ENCODE assay signal across 8 cellular contexts in genomic region chr19:47275866-47276461, GRCh38. TPM values are rescaled to one million over a fixed set of nuclear protein-coding genes. Genes with fewer than 3 reads are reported as not detected.
DNase-seq lines count a peak whose midpoint lies in the region; ATAC-seq and TF ChIP-seq lines count a peak whose summit lies in the region.

No MANE protein-coding gene starts in this region.

- peaks cover 3% of the 10 kb centered on the region; the same call in 1 of the 2 replicates for H3K36me3 ChIP-seq in DND-41 (ENCODE audit: insufficient read depth, low read length)
- peaks cover 5% of the 10 kb centered on the region for H3K36me3 ChIP-seq in rectal smooth muscle tissue (ENCODE audit: control insufficient read depth, insufficient read depth, low read length)

- H3K4me2 ChIP-seq in DND-41 (ENCODE audit: insufficient read depth, low read length), result peak overlapping the region; percentile 73; the same call in 1 of the 2 replicates

- TF ChIP-seq CTCF in DND-41 (IDR thresholded peaks at IDR 0.05; ENCODE audit: borderline replicate concordance, extremely low read depth, low read length, poor library complexity, severe bottlenecking), result no peak

- H2AFZ ChIP-seq in DND-41 (ENCODE audit: low read depth, low read length), result no peak overlapping the region

- ATAC-seq in DND-41 (ENCODE audit: insufficient read depth, low read depth) (no peak), HG03460 (IDR thresholded peaks at IDR 0.05; ENCODE audit: unreplicated experiment) (no peak), HG03520 (IDR thresholded peaks at IDR 0.05; ENCODE audit: unreplicated experiment) (no peak)

- H3K27me3 ChIP-seq in DND-41 (ENCODE audit: insufficient read depth, low read length, poor library complexity), result no peaks in the 10 kb centered on the region
- no peaks in the 10 kb centered on the region for H3K27me3 ChIP-seq in rectal smooth muscle tissue (ENCODE audit: control insufficient read depth, insufficient read depth, low read length)

- peaks cover 25% of the 10 kb centered on the region for H3K4me1 ChIP-seq in DND-41 (ENCODE audit: insufficient read depth, low read length)
- H3K4me1 ChIP-seq in rectal smooth muscle tissue (ENCODE audit: control insufficient read depth, insufficient read depth, low read length), result peaks cover 12% of the 10 kb centered on the region

- no peak overlapping the region for H3K4me3 ChIP-seq in DND-41 (ENCODE audit: low read depth in 1 of 2, low read length in 2 of 2)
- peak overlapping the region; percentile 2 for H3K4me3 ChIP-seq in rectal smooth muscle tissue (ENCODE audit: low read length)

- DNase-seq in DND-41 (no peak), fibroblast of peridontal ligament (ENCODE audit: extremely low read depth) (peak; percentile 41), COLO668 (lab: John Stamatoyannopoulos, UW; ENCODE audit: unreplicated experiment) (no peak), SIG-M5 treated with dmso at 0.1 percent for 504 hours (lab: John Stamatoyannopoulos, UW; ENCODE audit: unreplicated experiment) (no peak)

- H3K9ac ChIP-seq in DND-41 (ENCODE audit: low read depth, low read length), result no peak overlapping the region
- H3K9ac ChIP-seq in rectal smooth muscle tissue (ENCODE audit: low read length), result no peak overlapping the region

- H4K20me1 ChIP-seq in DND-41 (ENCODE audit: insufficient read depth, low read length), result peaks cover 15% of the 10 kb centered on the region

- no peaks in the 10 kb centered on the region for H3K9me3 ChIP-seq in DND-41 (ENCODE audit: insufficient read depth, low read length, severe bottlenecking)

- H3K27ac ChIP-seq in DND-41 (ENCODE audit: low read length), result no peak overlapping the region
- peak overlapping the region; percentile 48 for H3K27ac ChIP-seq in rectal smooth muscle tissue (ENCODE audit: low read depth, low read length)

- H3K79me2 ChIP-seq in DND-41 (ENCODE audit: insufficient read depth, low read length), result peaks cover 3% of the 10 kb centered on the region; the same call in 1 of the 2 replicates

TF ChIP-seq in PFSK-1, 5 proteins besides CTCF, POLR2A, EP300 and RAD21:
- TF ChIP-seq SIN3A (IDR thresholded peaks at IDR 0.05; ENCODE audit: borderline replicate concordance, insufficient read depth, low read length), result no peak
- no peak for TF ChIP-seq POLR2AphosphoS5 (IDR thresholded peaks at IDR 0.05; ENCODE audit: low read depth, low read length)
- peak; percentile 36; the same call in 1 of the 2 replicates for TF ChIP-seq TAF1 (IDR thresholded peaks at IDR 0.05; ENCODE audit: borderline replicate concordance, insufficient read depth, low read length)

RNA-seq across cellular contexts. Expression of gene INAFM1, which starts 1.3 kb away (rescaled TPM):
- 68.0 TPM for polyA plus RNA-seq in PFSK-1 (2012; ENCODE audit: insufficient read length, low read depth)

RNA-seq across cellular contexts. Expression of gene CCDC9, which starts 19.6 kb away (rescaled TPM):
- polyA plus RNA-seq in PFSK-1 (2012; ENCODE audit: insufficient read length, low read depth), result 42.1 TPM

RNA-seq across cellular contexts. Expression of gene C5AR1, which starts 33.7 kb away (rescaled TPM):
- 2.7 TPM for polyA plus RNA-seq in PFSK-1 (2012; ENCODE audit: insufficient read length, low read depth)

RNA-seq across cellular contexts. Expression of gene BBC3, which starts 45.0 kb away (rescaled TPM):
- 21.6 TPM for polyA plus RNA-seq in PFSK-1 (2012; ENCODE audit: insufficient read length, low read depth)

RNA-seq across cellular contexts. Expression of gene C5AR2, which starts 56.0 kb away (rescaled TPM):
- polyA plus RNA-seq in PFSK-1 (2012; ENCODE audit: insufficient read length, low read depth), result 0.20 TPM
